In genomic region chr21:34688715-34689114, GRCh38 we compare ENCODE assay signal across 10 cellular contexts. TPM values are rescaled to one million over a fixed set of nuclear protein-coding genes. Genes with fewer than 3 reads are reported as not detected.
"Had no signal": no experiment of that assay in that cellular context is flagged by ENCODE, and none has a peak within 500 bp of the region (broad histone marks: within the 10 kb centered on the region; RNA-seq: fewer than 3 reads in every experiment).

No MANE protein-coding gene starts in this region.

- DNase-seq: H9, HCEC 1CT, HFFc6, KG1 had no signal

- FAIRE-seq: H1, H54, HepG2 had no signal

- H2AFZ ChIP-seq: GM23338 had no signal

- H3K4me2 ChIP-seq: GM23338 had no signal

- H3K27ac ChIP-seq: HL-60 had no signal

- H3K4me3 ChIP-seq: GM23338 had no signal

- ATAC-seq: HepG2 had no signal

RNA-seq across cellular contexts. Expression of gene CLIC6, which starts 19.9 kb away (rescaled TPM):
- total RNA-seq: HepG2, HFFc6, HT1080 had no signal
- polyA plus RNA-seq: HepG2 had no signal
